In genomic region chr5:180330270-180330648, GRCh38 we compare ENCODE assay signal across 13 cellular contexts. TPM values are rescaled to one million over a fixed set of nuclear protein-coding genes. Genes with fewer than 3 reads are reported as not detected.
A peak's percentile ranks its signal among the peaks of the same experiment; 100 is the strongest.
DNase-seq lines count a peak whose midpoint lies in the region; ATAC-seq and TF ChIP-seq lines count a peak whose summit lies in the region.
"Had no signal": no experiment of that assay in that cellular context is flagged by ENCODE, and none has a peak within 500 bp of the region (broad histone marks: within the 10 kb centered on the region; RNA-seq: fewer than 3 reads in every experiment).

No MANE protein-coding gene starts in this region.

- H3K9me3 ChIP-seq in right atrium auricular region (no peaks in the 10 kb centered on the region), body of pancreas (no peaks in the 10 kb centered on the region)
- H3K9me3 ChIP-seq: thoracic aorta had no signal

- H3K27ac ChIP-seq in right atrium auricular region: peak overlapping the region; percentile 48 to 62
- peak overlapping the region; percentile 95 for H3K27ac ChIP-seq in brain microvascular endothelial cell
- peak overlapping the region in 1 of 4 donors; percentile 42 for H3K27ac ChIP-seq in body of pancreas

- TF ChIP-seq CTCF in right atrium auricular region (IDR thresholded peaks at IDR 0.05) (no peak), brain microvascular endothelial cell (IDR thresholded peaks at IDR 0.05; ENCODE audit: low read depth, low read length, missing control alignments) (no peak), osteocyte (IDR thresholded peaks at IDR 0.05) (no peak), body of pancreas (IDR thresholded peaks at IDR 0.05) (no peak)

- no peaks in the 10 kb centered on the region for H3K27me3 Mint-ChIP-seq in osteocyte (ENCODE audit: unreplicated experiment)

- peak overlapping the region; percentile 84 for H3K27ac Mint-ChIP-seq in osteocyte (ENCODE audit: unreplicated experiment)

- ATAC-seq in Right ventricle myocardium superior (ENCODE audit: poor library complexity) (no peak), HG02981 (IDR thresholded peaks at IDR 0.05; ENCODE audit: unreplicated experiment) (no peak), GM21786 (IDR thresholded peaks at IDR 0.05; ENCODE audit: unreplicated experiment) (no peak), body of pancreas (no peak)

- H3K36me3 ChIP-seq in right atrium auricular region (peaks cover 6% of the 10 kb centered on the region), brain microvascular endothelial cell (replicated peaks) (peaks cover 59% of the 10 kb centered on the region), body of pancreas (replicated peaks in 1 of 2; ENCODE audit: insufficient read depth in 1 of 2, low read depth in 2 of 2) (no peaks in the 10 kb centered on the region)
- H3K36me3 ChIP-seq: thoracic aorta had no signal

- H3K27me3 ChIP-seq in right atrium auricular region (no peaks in the 10 kb centered on the region), brain microvascular endothelial cell (replicated peaks) (no peaks in the 10 kb centered on the region), body of pancreas (no peaks in the 10 kb centered on the region)

- H3K4me3 Mint-ChIP-seq in osteocyte (ENCODE audit: unreplicated experiment): no peak overlapping the region

- H3K4me3 ChIP-seq in right atrium auricular region (no peak overlapping the region), brain microvascular endothelial cell (ENCODE audit: low read depth, low read length) (peak overlapping the region; percentile 9), body of pancreas (no peak overlapping the region)
- H3K4me3 ChIP-seq: thoracic aorta had no signal

- DNase-seq in right atrium auricular region (ENCODE audit: low spot score) (no peak), Right ventricle myocardium superior (no peak), brain microvascular endothelial cell (no peak), osteocyte (ENCODE audit: extremely low spot score, unreplicated experiment) (no peak), midbrain (lab: John Stamatoyannopoulos, UW) (no peak), body of pancreas (no peak)
- DNase-seq: activated CD4-positive, alpha-beta T cell treated with anti-CD3 and anti-CD28 coated beads for 48 hours; AML-193; NCI-H2029; NCI-H748 treated with DMSO at 0.1 percent for 48 hours had no signal

- intact Hi-C loops in Right ventricle myocardium superior (cut with DNase I): no loop called here
- intact Hi-C loops in body of pancreas (cut with DNase I): no loop called here

- no peak for TF ChIP-seq POLR2A in body of pancreas (IDR thresholded peaks at IDR 0.05)

- peaks cover 58% of the 10 kb centered on the region for H3K4me1 Mint-ChIP-seq in osteocyte (ENCODE audit: unreplicated experiment)

- H3K4me1 ChIP-seq in right atrium auricular region: peaks cover 0 to 30% of the 10 kb centered on the region in 2 donors
- H3K4me1 ChIP-seq in body of pancreas: peaks cover 24% of the 10 kb centered on the region

- H3K9me3 Mint-ChIP-seq in osteocyte (ENCODE audit: unreplicated experiment): no peaks in the 10 kb centered on the region

- 87 to 92% methylated on average over 5 of the region's 5 CpGs for WGBS in body of pancreas, 2 donors

- H3K36me3 Mint-ChIP-seq in osteocyte (ENCODE audit: unreplicated experiment): peaks cover 37% of the 10 kb centered on the region

- in situ Hi-C loops in brain microvascular endothelial cell (cut with HindIII; ENCODE audit: low pct_ligation_motif_present, low sequenced_read_pairs): no loop called here

RNA-seq across cellular contexts. Expression of gene GFPT2, which starts 22.9 kb away (rescaled TPM):
- total RNA-seq in right atrium auricular region: 10 to 100 TPM; 25.4 to 27.2 TPM
- 13.3 TPM for total RNA-seq in Right ventricle myocardium superior
- 70.7 and 80.0 TPM in 2 replicates for total RNA-seq in osteocyte
- 10 to 100 TPM in 1 of 2 donors, 1 to 10 TPM in 1; 3.9 to 17.5 TPM for total RNA-seq in body of pancreas

RNA-seq across cellular contexts. Expression of gene MAPK9, which starts 38.4 kb away (rescaled TPM):
- total RNA-seq in right atrium auricular region: 10 to 100 TPM; 25.1 to 30.0 TPM
- total RNA-seq in Right ventricle myocardium superior: 42.4 TPM
- total RNA-seq in osteocyte: 30.0 and 31.8 TPM in 2 replicates
- 10 to 100 TPM; 20.4 to 33.2 TPM for total RNA-seq in body of pancreas
